ENCODE assay signal across 1 cellular context in genomic region chr22:37843746-37844089, GRCh38.
TF ChIP-seq lines count a peak whose summit lies in the region.

No MANE protein-coding gene starts in this region.

TF ChIP-seq in K562, 482 proteins besides CTCF, POLR2A, EP300 and RAD21:
- TF ChIP-seq THAP7 (CRISPR knock-in tag; IDR thresholded peaks at IDR 0.05) (0 out of 2 replicates have a peak, but pooled peaks have one; percentile 33), NR2C2 (CRISPR knock-in tag; IDR thresholded peaks at IDR 0.05) (0 out of 2 replicates have a peak, but pooled peaks have one; percentile 10), NR2C2 (tag; IDR thresholded peaks at IDR 0.05) (no peak), ZBTB7A (IDR thresholded peaks at IDR 0.05; ENCODE audit: borderline replicate concordance, control insufficient read depth, low read depth, low read length) (peak; percentile 77), ZNF511 (CRISPR knock-in tag; IDR thresholded peaks at IDR 0.05) (0 out of 2 replicates have a peak, but pooled peaks have one; percentile 25), NR3C1 (CRISPR knock-in tag; IDR thresholded peaks at IDR 0.05) (0 out of 2 replicates have a peak, but pooled peaks have one; percentile 26), ZBTB1 (CRISPR knock-in tag; IDR thresholded peaks at IDR 0.05; ENCODE audit: borderline replicate concordance, low read depth) (peak; percentile 18; the same call in 1 of the 2 replicates), ZNF24 (IDR thresholded peaks at IDR 0.05) (0 out of 2 replicates have a peak, but pooled peaks have one; percentile 16), RBBP5 (IDR thresholded peaks at IDR 0.05; ENCODE audit: borderline replicate concordance, insufficient read depth, low read length, poor library complexity, severe bottlenecking) (peak; percentile 54), ILF3 (IDR thresholded peaks at IDR 0.05; ENCODE audit: borderline replicate concordance) (no peak), ID3 (CRISPR knock-in tag; IDR thresholded peaks at IDR 0.05) (no peak), ID3 (tag; IDR thresholded peaks at IDR 0.05) (0 out of 2 replicates have a peak, but pooled peaks have one; percentile 43), VEZF1 (CRISPR knock-in tag; IDR thresholded peaks at IDR 0.05) (peak; percentile 61), SMAD4 (CRISPR knock-in tag; conservative IDR thresholded peaks at IDR 0.05) (0 out of 2 replicates have a peak, but pooled peaks have one; percentile 24), REST (CRISPR knock-in tag; IDR thresholded peaks at IDR 0.05; ENCODE audit: low read depth) (0 out of 2 replicates have a peak, but pooled peaks have one; percentile 27), ZNF217 (CRISPR knock-in tag; IDR thresholded peaks at IDR 0.05) (no peak), ZNF717 (CRISPR knock-in tag; IDR thresholded peaks at IDR 0.05) (no peak), NEUROD1 (IDR thresholded peaks at IDR 0.05; ENCODE audit: borderline replicate concordance, low read depth, low read length, partially characterized antibody) (no peak)
